In the genomic region with DNA sequence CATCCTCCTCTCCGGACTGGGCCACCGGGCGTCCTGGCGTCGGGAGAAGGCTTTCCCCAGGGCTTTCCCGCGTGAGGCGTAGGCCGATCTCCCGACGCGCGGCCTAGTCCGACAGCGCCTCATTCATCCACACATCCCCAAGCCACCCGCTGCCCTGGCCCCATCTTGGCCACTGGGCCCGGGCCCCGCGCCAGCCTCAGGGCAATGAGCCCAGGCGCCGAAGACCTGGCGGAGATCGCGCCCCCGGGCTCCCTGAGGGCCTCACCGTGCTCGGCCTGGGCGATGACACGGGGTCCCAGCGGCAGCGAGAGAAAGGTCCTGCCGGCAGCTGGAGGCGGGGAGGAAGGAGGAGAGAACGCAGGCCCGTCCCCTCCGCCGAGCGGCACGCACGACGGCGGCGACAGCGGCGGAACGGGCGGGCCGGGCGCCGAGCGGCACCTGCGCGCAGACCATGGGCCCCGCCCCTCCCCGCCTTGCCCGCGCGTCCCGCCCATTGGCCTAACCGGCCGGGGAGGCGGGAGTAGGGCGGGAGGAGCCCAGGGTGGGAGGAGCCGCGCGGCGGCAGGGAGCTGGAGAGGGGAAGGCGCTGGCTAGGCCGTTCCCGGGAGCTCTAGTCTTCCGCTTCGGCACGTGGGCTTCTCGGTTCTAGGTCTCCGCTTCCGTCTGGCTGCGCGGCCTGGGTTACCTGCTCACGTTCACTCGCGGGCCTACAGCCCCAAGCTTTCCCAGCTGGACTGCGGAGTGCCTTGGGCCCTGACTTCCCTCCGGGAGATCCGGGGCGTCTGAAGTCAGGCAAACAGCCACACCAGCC, we compare ENCODE assay signal across 8 cellular contexts. TPM values are rescaled to one million over a fixed set of nuclear protein-coding genes. Genes with fewer than 3 reads are reported as not detected.
DNase-seq lines count a peak whose midpoint lies in the region; ATAC-seq and TF ChIP-seq lines count a peak whose summit lies in the region.

A gene (minus strand): TSS at position 346 of the 811 bp plus-strand sequence. CDS start 1,717 bp downstream, outside the sequence.

- H3K27ac Mint-ChIP-seq in activated CD4-positive, alpha-beta T cell treated with anti-CD3 and anti-CD28 coated beads, Interleukin-2, amount 10 ng/mL, durations not matched to agents 7 days and 5 days: peak within 1 kb of the TSS; percentile 88

- DNase-seq in C1 segment of cervical spinal cord (lab: John Stamatoyannopoulos, UW) (peak; percentile 36 to 96 (median 86)), NCI-H69 (lab: John Stamatoyannopoulos, UW) (peak; percentile 95), coronary artery (ENCODE audit: low spot score) (peak; percentile 94), left colon (peak; percentile 95 to 97)
- DNase-seq in activated CD4-positive, alpha-beta T cell treated with anti-CD3 and anti-CD28 coated beads, Interleukin-2, amount 10 ng/mL, durations not matched to agents 7 days and 5 days: peak; percentile 96
- peak; percentile 94 to 99 for DNase-seq in stimulated activated CD4-positive, alpha-beta T cell treated with anti-CD3 and anti-CD28 coated beads, Interleukin-1b, Interleukin-23, amount 100 ng/mL, for 4 hours (ENCODE audit: low read depth in 2 of 2)

- TF ChIP-seq CTCF in coronary artery (IDR thresholded peaks at IDR 0.05): no peak

- H3K9me3 Mint-ChIP-seq in activated CD4-positive, alpha-beta T cell treated with anti-CD3 and anti-CD28 coated beads, Interleukin-2, amount 10 ng/mL, durations not matched to agents 7 days and 5 days: no peaks in the 10 kb centered on the region

- no peaks in the 10 kb centered on the region for H3K27me3 Mint-ChIP-seq in activated CD4-positive, alpha-beta T cell treated with anti-CD3 and anti-CD28 coated beads, Interleukin-2, amount 10 ng/mL, durations not matched to agents 7 days and 5 days

- peaks cover 37% of the 10 kb centered on the region for H3K4me1 Mint-ChIP-seq in activated CD4-positive, alpha-beta T cell treated with anti-CD3 and anti-CD28 coated beads, Interleukin-2, amount 10 ng/mL, durations not matched to agents 7 days and 5 days

- peak within 1 kb of the TSS; percentile 34 to 80 for H3K27ac ChIP-seq in coronary artery

- H3K36me3 Mint-ChIP-seq in activated CD4-positive, alpha-beta T cell treated with anti-CD3 and anti-CD28 coated beads, Interleukin-2, amount 10 ng/mL, durations not matched to agents 7 days and 5 days (ENCODE audit: low read depth): peaks cover 20% of the 10 kb centered on the region

- CTCF ChIA-PET in activated CD4-positive, alpha-beta T cell treated with anti-CD3 and anti-CD28 coated beads, Interleukin-2, amount 10 ng/mL, durations not matched to agents 7 days and 5 days (lab: Charles Lee): interaction anchor here (1.7 kb wide), 1 partner anchor 14 kb away, joined by 3 read pairs; no protein-coding TSS in a partner anchor

- intact Hi-C loops in left colon (cut with DNase I, micrococcal nuclease): no loop called here

- ATAC-seq in GM19372 (IDR thresholded peaks at IDR 0.05; ENCODE audit: low read depth, unreplicated experiment) (peak; percentile 97), HG03521 (IDR thresholded peaks at IDR 0.05; ENCODE audit: unreplicated experiment) (peak; percentile 97), left colon (peak; percentile 98)

- POLR2A ChIA-PET in activated CD4-positive, alpha-beta T cell treated with anti-CD3 and anti-CD28 coated beads, Interleukin-2, amount 10 ng/mL, durations not matched to agents 7 days and 5 days (lab: Charles Lee): interaction anchor here (0.6 kb wide), 2 partner anchors 177 to 281 kb away, joined by 3 to 6 read pairs; no protein-coding TSS in a partner anchor

- H3K4me3 ChIP-seq in coronary artery: peak within 1 kb of the TSS; percentile 89

- peak within 1 kb of the TSS; percentile 78 for H3K4me3 Mint-ChIP-seq in activated CD4-positive, alpha-beta T cell treated with anti-CD3 and anti-CD28 coated beads, Interleukin-2, amount 10 ng/mL, durations not matched to agents 7 days and 5 days

RNA-seq across cellular contexts. Expression of the gene that starts here (rescaled TPM):
- total RNA-seq in activated CD4-positive, alpha-beta T cell treated with anti-CD3 and anti-CD28 coated beads, Interleukin-2, amount 10 ng/mL, durations not matched to agents 7 days and 5 days: 10 to 100 TPM; 75.3 to 87.4 TPM
- 10 to 100 TPM; 59.2 to 67.2 TPM for total RNA-seq in left colon

Comparison
In these comparisons a context has a peak if more than half of its experiments do, and no peak if none do; other contexts are left out.
1. Peak in every context shown above with its lines: DNase-seq, ATAC-seq, H3K4me3 ChIP-seq and H3K27ac ChIP-seq.